ENCODE assay signal across 9 cellular contexts in genomic region chr17:58515286-58515685, GRCh38. TPM values are rescaled to one million over a fixed set of nuclear protein-coding genes. Genes with fewer than 3 reads are reported as not detected.
DNase-seq lines count a peak whose midpoint lies in the region; ATAC-seq, FAIRE-seq and TF ChIP-seq lines count a peak whose summit lies in the region.
"Had no signal": no experiment of that assay in that cellular context is flagged by ENCODE, and none has a peak within 500 bp of the region (broad histone marks: within the 10 kb centered on the region; RNA-seq: fewer than 3 reads in every experiment).

No MANE protein-coding gene starts in this region.

- peaks cover 50% of the 10 kb centered on the region for H3K4me1 Mint-ChIP-seq in central memory CD8-positive, alpha-beta T cell

- FAIRE-seq in pancreas (lab: Jason Lieb, UNC): no peak

- H3K36me3 ChIP-seq in heart right ventricle: peaks cover 0 to 39% (median 20%) of the 10 kb centered on the region in 9 donors
- H3K36me3 ChIP-seq in mucosa of stomach (ENCODE audit: control insufficient read depth, insufficient read depth, low read length): peaks cover 5% of the 10 kb centered on the region
- H3K36me3 ChIP-seq in urinary bladder (ENCODE audit: insufficient read depth): peaks cover 2% of the 10 kb centered on the region
- peaks cover 0 to 14% (median 0%) of the 10 kb centered on the region in 3 donors for H3K36me3 ChIP-seq in pancreas

- no peaks in the 10 kb centered on the region for H3K9me3 ChIP-seq in heart right ventricle
- no peaks in the 10 kb centered on the region for H3K9me3 ChIP-seq in mucosa of stomach (ENCODE audit: control insufficient read depth, low read length)
- no peaks in the 10 kb centered on the region for H3K9me3 ChIP-seq in pancreas

- H3K27ac Mint-ChIP-seq in central memory CD8-positive, alpha-beta T cell (ENCODE audit: low read depth): no peak overlapping the region

- H3K27ac ChIP-seq in heart right ventricle: peak overlapping the region in 7 of 10 donors; percentile 22 to 77 (median 70)
- H3K27ac ChIP-seq in urinary bladder (ENCODE audit: low read depth): peak overlapping the region; percentile 70
- peak overlapping the region in 2 of 4 donors; percentile 51 to 60 for H3K27ac ChIP-seq in pancreas
- H3K27ac ChIP-seq: epithelial cell of prostate had no signal

- H3K4me3 Mint-ChIP-seq in central memory CD8-positive, alpha-beta T cell: peak overlapping the region; percentile 91

- ATAC-seq in heart right ventricle: no peak
- ATAC-seq in left ventricle myocardium superior: no peak
- no peak for ATAC-seq in central memory CD8-positive, alpha-beta T cell (replicated peaks; ENCODE audit: extremely low read depth, poor library complexity, severe bottlenecking)
- ATAC-seq in pancreas: no peak

- H3K36me3 Mint-ChIP-seq in central memory CD8-positive, alpha-beta T cell (ENCODE audit: insufficient read depth): peaks cover 32% of the 10 kb centered on the region

- TF ChIP-seq CTCF in heart right ventricle (IDR thresholded peaks at IDR 0.05): no peak
- TF ChIP-seq CTCF in pancreas (IDR thresholded peaks at IDR 0.05): no peak

- H3K4me3 ChIP-seq in heart right ventricle (peak overlapping the region in 1 of 10 donors; percentile 82), mucosa of stomach (ENCODE audit: low read length) (no peak overlapping the region), urinary bladder (ENCODE audit: low read depth, low read length) (no peak overlapping the region), pancreas (no peak overlapping the region)

- peak overlapping the region; percentile 52 for H3K9ac ChIP-seq in mucosa of stomach (ENCODE audit: low read length)

- intact Hi-C loops in heart right ventricle (cut with DNase I): loop anchor here in 6 of 10 donors (2.0 to 10.0 kb wide), 9 partner anchors 62 to 592 kb away; partner anchors contain the start of genes SUPT4H1 (in 2 of the 6), RAD51C (in 1 of the 6), TEX14 (in 1 of the 6) and TRIM37 (in 1 of the 6)
- intact Hi-C loops in left ventricle myocardium superior (cut with micrococcal nuclease): loop anchor here (10.0 kb wide), 1 partner anchor 490 kb away; no protein-coding TSS in a partner anchor
- intact Hi-C loops in pancreas (cut with DNase I): no loop called here

- 79 to 84% methylated on average over 2 of the region's 2 CpGs for WGBS in heart right ventricle, 2 donors
- 68% methylated on average over 2 of the region's 2 CpGs for WGBS in urinary bladder
- WGBS in pancreas, 2 donors: 61 to 62% methylated on average over 2 of the region's 2 CpGs

- no peak for DNase-seq in heart right ventricle
- no peak for DNase-seq in left ventricle myocardium superior
- DNase-seq in central memory CD8-positive, alpha-beta T cell (ENCODE audit: low spot score in 2 of 2): no peak
- DNase-seq in RKO (ENCODE audit: low spot score): no peak
- DNase-seq in pancreas: no peak
- no peak for DNase-seq in NOMO-1 (lab: John Stamatoyannopoulos, UW; ENCODE audit: unreplicated experiment in 2 of 2)

- no peaks in the 10 kb centered on the region for H3K27me3 Mint-ChIP-seq in central memory CD8-positive, alpha-beta T cell

- H3K9me3 Mint-ChIP-seq in central memory CD8-positive, alpha-beta T cell: no peaks in the 10 kb centered on the region

- H3K4me1 ChIP-seq in heart right ventricle (peaks cover 25 to 56% (median 52%) of the 10 kb centered on the region in 9 donors), mucosa of stomach (ENCODE audit: control insufficient read depth, insufficient read depth, low read length) (peaks cover 36% of the 10 kb centered on the region), urinary bladder (ENCODE audit: insufficient read depth) (peaks cover 2% of the 10 kb centered on the region), pancreas (peaks cover 0 to 16% (median 16%) of the 10 kb centered on the region in 3 donors)

- H3K27me3 ChIP-seq in heart right ventricle (no peaks in the 10 kb centered on the region), mucosa of stomach (ENCODE audit: control insufficient read depth, insufficient read depth, low read length) (no peaks in the 10 kb centered on the region), pancreas (no peaks in the 10 kb centered on the region)

RNA-seq across cellular contexts. Expression of gene MTMR4, which starts 0.8 kb away (rescaled TPM):
- total RNA-seq in heart right ventricle (10 to 100 TPM in 9 of 10 donors, 1 to 10 TPM in 1; 8.5 to 26.6 (median 17.1) TPM), left ventricle myocardium superior (12.6 TPM), urinary bladder (41.1 TPM), pancreas (10 to 100 TPM in 5 of 6 donors, 1 to 10 TPM in 1; 8.1 to 19.9 (median 14.5) TPM)
- polyA plus RNA-seq in heart right ventricle (10 to 100 TPM in 1 of 2 donors, 1 to 10 TPM in 1; 9.6 to 12.3 TPM), urinary bladder (14.5 TPM), pancreas (10 to 100 TPM; 13.8 to 16.3 TPM)

RNA-seq across cellular contexts. Expression of gene HSF5, which starts 27.1 kb away (rescaled TPM):
- total RNA-seq in heart right ventricle (under 1 TPM in 3 of 10 donors, not detected in 7; 0.04 to 0.14 (median 0.05) TPM), left ventricle myocardium superior (not detected), urinary bladder (0.26 TPM), pancreas (under 1 TPM in 1 of 6 donors, not detected in 5; 0.04 TPM)
- polyA plus RNA-seq in heart right ventricle (not detected), urinary bladder (0.03 TPM), pancreas (not detected)

Comparison
In these comparisons a context has a peak if more than half of its experiments do, and no peak if none do; other contexts are left out.
1. intact Hi-C loops: an anchor here in heart right ventricle (2.0 to 10.0 kb wide) and left ventricle myocardium superior (10.0 kb wide); none called in pancreas.